16 cellular contexts compared by ENCODE assay signal in the genomic region with DNA sequence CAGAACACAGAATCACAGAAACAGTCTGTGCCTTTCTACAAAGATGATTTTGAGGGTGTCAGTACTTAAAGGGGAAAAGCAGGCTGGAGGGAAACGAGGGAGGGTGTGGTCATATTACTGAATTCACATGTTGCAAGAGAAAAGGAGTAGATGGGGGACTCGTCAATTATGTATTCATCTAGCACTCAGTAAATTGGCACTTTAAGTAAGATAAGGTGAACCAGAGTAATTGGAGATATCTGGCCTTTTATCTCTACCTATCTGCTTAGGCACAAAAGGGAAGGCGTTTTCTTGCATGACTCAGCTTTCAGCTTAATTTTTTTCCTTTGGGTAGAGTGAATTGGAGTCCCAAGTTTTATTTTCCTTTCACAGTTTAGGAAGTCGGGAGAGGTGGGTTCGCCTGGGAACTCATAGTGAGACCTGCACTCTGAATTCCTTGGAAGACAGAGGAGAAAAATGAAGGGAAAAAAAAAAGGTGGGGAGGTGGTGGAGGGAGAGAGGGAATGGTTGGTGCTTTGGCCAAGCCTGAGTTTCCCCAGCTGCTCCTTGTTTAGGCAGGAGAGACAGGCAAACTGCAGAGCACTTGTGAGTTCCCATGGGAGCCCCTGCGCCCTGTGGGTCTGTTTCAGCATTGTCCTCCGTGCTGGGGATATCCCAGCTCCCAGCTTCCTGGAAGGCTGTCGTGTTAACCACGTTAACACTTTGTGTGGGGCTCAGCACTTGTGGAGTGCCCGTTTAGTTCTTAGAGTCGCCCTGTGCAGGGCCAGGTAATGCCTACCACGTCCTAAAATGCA. TPM values are rescaled to one million over a fixed set of nuclear protein-coding genes. Genes with fewer than 3 reads are reported as not detected.
DNase-seq lines count a peak whose midpoint lies in the region; ATAC-seq, FAIRE-seq and TF ChIP-seq lines count a peak whose summit lies in the region.
"Had no signal": no experiment of that assay in that cellular context is flagged by ENCODE, and none has a peak within 500 bp of the region (broad histone marks: within the 10 kb centered on the region; RNA-seq: fewer than 3 reads in every experiment).

No MANE protein-coding gene starts in this region.

- CTCF ChIA-PET in endothelial cell of umbilical vein (lab: Charles Lee): interaction anchor here (1.0 kb wide), 1 partner anchor 334 kb away, joined by 5 read pairs; no protein-coding TSS in a partner anchor

- H3K79me2 ChIP-seq in endothelial cell of umbilical vein (ENCODE audit: control insufficient read depth, insufficient read depth, low read length): no peaks in the 10 kb centered on the region

- ATAC-seq in CD4-positive, CD25-positive, alpha-beta regulatory T cell (ENCODE audit: low read depth in 2 of 2): no peak
- no peak for ATAC-seq in HG03159 (IDR thresholded peaks at IDR 0.05; ENCODE audit: unreplicated experiment)
- ATAC-seq: activated CD4-positive, CD25-positive, alpha-beta regulatory T cell treated with anti-CD3 and anti-CD28 coated beads, Interleukin-2, amount 50 U/mL, for 24 hours; left lobe of liver had no signal

- no peaks in the 10 kb centered on the region for H3K9me3 ChIP-seq in CD4-positive, CD25-positive, alpha-beta regulatory T cell (ENCODE audit: control insufficient read depth in 2 of 2, low read length in 2 of 2)
- H3K9me3 ChIP-seq in endothelial cell of umbilical vein (replicated peaks; ENCODE audit: control insufficient read depth, insufficient read depth, low read length): no peaks in the 10 kb centered on the region
- H3K9me3 ChIP-seq: testis had no signal

- H3K4me1 ChIP-seq in CD4-positive, CD25-positive, alpha-beta regulatory T cell (ENCODE audit: control insufficient read depth, insufficient read depth, low read length, poor library complexity, severe bottlenecking): peaks cover 40% of the 10 kb centered on the region
- peaks cover 5% of the 10 kb centered on the region for H3K4me1 ChIP-seq in endothelial cell of umbilical vein (ENCODE audit: control insufficient read depth, extremely low read depth, insufficient read depth, low read length)
- H3K4me1 ChIP-seq: testis had no signal

- TF ChIP-seq POLR2A in endothelial cell of umbilical vein (IDR thresholded peaks at IDR 0.05; ENCODE audit: low read depth, low read length): no peak

- no peak for FAIRE-seq in endothelial cell of umbilical vein (lab: Jason Lieb, UNC)

- intact Hi-C loops in endothelial cell of umbilical vein (cut with micrococcal nuclease): loop anchor here (5.0 kb wide), 1 partner anchor 289 kb away; the partner anchor contains the start of gene SRSF6

- dilution Hi-C loops in endothelial cell of umbilical vein (cut with MboI; ENCODE audit: extremely low pct_ligation_motif_present, low sequenced_read_pairs): no loop called here

- TF ChIP-seq CTCF in HL-60 (IDR thresholded peaks at IDR 0.05; ENCODE audit: insufficient read depth, low read length) (no peak), endothelial cell of umbilical vein (IDR thresholded peaks at IDR 0.05; ENCODE audit: extremely low read depth in 1 of 2, insufficient read depth in 1 of 2, low read depth in 1 of 2, low read length in 2 of 2) (no peak)

- H3K36me3 Mint-ChIP-seq in CD4-positive, CD25-positive, alpha-beta regulatory T cell: no peaks in the 10 kb centered on the region

- H3K9me1 ChIP-seq in endothelial cell of umbilical vein (replicated peaks; ENCODE audit: control insufficient read depth, extremely low read depth, insufficient read depth, low read length): no peaks in the 10 kb centered on the region

- no peak overlapping the region for H3K27ac ChIP-seq in CD4-positive, CD25-positive, alpha-beta regulatory T cell (ENCODE audit: insufficient read depth, low read length, poor library complexity, severe bottlenecking)
- H3K27ac ChIP-seq in HL-60 (replicated peaks): peak overlapping the region; percentile 75
- H3K27ac ChIP-seq in endothelial cell of umbilical vein (ENCODE audit: insufficient read depth, low read depth, low read length): no peak overlapping the region
- H3K27ac ChIP-seq: GM23248, testis had no signal

- no peaks in the 10 kb centered on the region for H3K36me3 ChIP-seq in CD4-positive, CD25-positive, alpha-beta regulatory T cell (ENCODE audit: control insufficient read depth, insufficient read depth, low read length)
- no peaks in the 10 kb centered on the region for H3K36me3 ChIP-seq in endothelial cell of umbilical vein (ENCODE audit: control insufficient read depth in 2 of 2, extremely low read depth in 1 of 2, insufficient read depth in 2 of 2, low read length in 2 of 2)

- peak overlapping the region in 2 of 3 donors; percentile 8 to 90 for H3K27ac Mint-ChIP-seq in CD4-positive, CD25-positive, alpha-beta regulatory T cell

- H3K27me3 Mint-ChIP-seq in CD4-positive, CD25-positive, alpha-beta regulatory T cell: no peaks in the 10 kb centered on the region

- no peak overlapping the region for H3K9ac ChIP-seq in endothelial cell of umbilical vein (replicated peaks; ENCODE audit: extremely low read depth, insufficient read depth, low read length)
- H3K9ac ChIP-seq: GM23248 had no signal

- peak overlapping the region in 3 of 4 donors; percentile 7 to 59 (median 21) for H3K4me3 Mint-ChIP-seq in CD4-positive, CD25-positive, alpha-beta regulatory T cell

- H3K4me1 Mint-ChIP-seq in CD4-positive, CD25-positive, alpha-beta regulatory T cell: peaks cover 11 to 57% (median 37%) of the 10 kb centered on the region in 4 donors

- H2AFZ ChIP-seq in endothelial cell of umbilical vein (ENCODE audit: low read depth, low read length): peak overlapping the region; percentile 27
- H2AFZ ChIP-seq: GM23248 had no signal

- H4K20me1 ChIP-seq in endothelial cell of umbilical vein (replicated peaks; ENCODE audit: control insufficient read depth, extremely low read depth, insufficient read depth, low read length): no peaks in the 10 kb centered on the region

- H3K4me2 ChIP-seq in endothelial cell of umbilical vein (ENCODE audit: insufficient read depth, low read length): no peak overlapping the region

- BruUV-seq in endothelial cell of umbilical vein (replicated peaks; lab: Mats Ljungman, UMichigan): no TSS peak

- POLR2A ChIA-PET in endothelial cell of umbilical vein (lab: Charles Lee): no interaction called here

- H3K27me3 ChIP-seq in CD4-positive, CD25-positive, alpha-beta regulatory T cell (ENCODE audit: control insufficient read depth, insufficient read depth, low read length): no peaks in the 10 kb centered on the region
- no peaks in the 10 kb centered on the region for H3K27me3 ChIP-seq in HL-60 (ENCODE audit: insufficient read depth, poor library complexity, severe bottlenecking)
- peaks cover 0 to 4% of the 10 kb centered on the region in 2 experiments for H3K27me3 ChIP-seq in endothelial cell of umbilical vein (ENCODE audit: control insufficient read depth in 2 of 2, insufficient read depth in 2 of 2, low read length in 2 of 2)
- H3K27me3 ChIP-seq: testis had no signal

- H3K9me3 Mint-ChIP-seq in CD4-positive, CD25-positive, alpha-beta regulatory T cell: peaks cover 0 to 5% (median 0%) of the 10 kb centered on the region in 7 donors

- no peak overlapping the region for H3K4me3 ChIP-seq in CD4-positive, CD25-positive, alpha-beta regulatory T cell (ENCODE audit: low read depth, low read length)
- H3K4me3 ChIP-seq in HL-60 (replicated peaks; ENCODE audit: insufficient read depth, low read length): no peak overlapping the region
- no peak overlapping the region for H3K4me3 ChIP-seq in endothelial cell of umbilical vein (replicated peaks in 1 of 3; ENCODE audit: insufficient read depth in 1 of 3, low read depth in 1 of 3, low read length in 3 of 3)
- H3K4me3 ChIP-seq: GM23248, testis had no signal

- peak in 1 of 3 donors; percentile 55 for DNase-seq in CD4-positive, CD25-positive, alpha-beta regulatory T cell
- peak in 1 of 2 experiments; percentile 25 for DNase-seq in HL-60 (ENCODE audit: low read depth in 1 of 2, low spot score in 1 of 2)
- peak; percentile 36 for DNase-seq in NOMO-1 treated with dmso at 0.1 percent for 144 hours (lab: John Stamatoyannopoulos, UW; ENCODE audit: unreplicated experiment)
- DNase-seq in endothelial cell of umbilical vein (ENCODE audit: low read depth, low spot score): no peak
- no peak for DNase-seq in SHP77 (lab: John Stamatoyannopoulos, UW)
- DNase-seq in cerebellum (ENCODE audit: low spot score): no peak
- no peak for DNase-seq in activated T-cell treated with anti-CD3 and anti-CD28 coated beads for 4 hours
- DNase-seq: Calu3, GM23248, NCI-H2081 treated with DMSO at 0.1 percent for 48 hours, SHP77 treated with DMSO at 0.1 percent for 48 hours, testis had no signal

TF ChIP-seq in endothelial cell of umbilical vein, 7 proteins besides CTCF, POLR2A, EP300 and RAD21:
- TF ChIP-seq MYC (IDR thresholded peaks at IDR 0.05; ENCODE audit: low read depth, low read length): no peak
- no peak for TF ChIP-seq GATA2 (IDR thresholded peaks at IDR 0.05; ENCODE audit: insufficient read depth, insufficient read length, low read depth, low read length)
- TF ChIP-seq FOS (IDR thresholded peaks at IDR 0.05; ENCODE audit: borderline replicate concordance, insufficient read depth, low read length): no peak
- no peak for TF ChIP-seq JUN (IDR thresholded peaks at IDR 0.05; ENCODE audit: borderline replicate concordance, insufficient read depth, insufficient read length, low read depth)
- TF ChIP-seq, protein P1, sequence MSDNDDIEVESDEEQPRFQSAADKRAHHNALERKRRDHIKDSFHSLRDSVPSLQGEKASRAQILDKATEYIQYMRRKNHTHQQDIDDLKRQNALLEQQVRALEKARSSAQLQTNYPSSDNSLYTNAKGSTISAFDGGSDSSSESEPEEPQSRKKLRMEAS (IDR thresholded peaks at IDR 0.05; ENCODE audit: insufficient read depth, insufficient read length): no peak
- no peak for TF ChIP-seq POLR2AphosphoS5 (IDR thresholded peaks at IDR 0.05; ENCODE audit: insufficient read depth, low read depth, low read length)
- TF ChIP-seq EZH2 (IDR thresholded peaks at IDR 0.05; ENCODE audit: borderline replicate concordance, low read depth, low read length, severe bottlenecking): no peak

RNA-seq across cellular contexts. Expression of gene GTSF1L, which starts 19.7 kb away (rescaled TPM):
- 1.1 TPM for total RNA-seq in CD4-positive, CD25-positive, alpha-beta regulatory T cell
- polyA plus RNA-seq in CD4-positive, CD25-positive, alpha-beta regulatory T cell: 1 to 10 TPM in 3 of 4 donors, under 1 TPM in 1; 0.98 to 3.0 (median 1.7) TPM
- total RNA-seq in endothelial cell of umbilical vein (not detected in 2 replicates), cerebellum (not detected)
- not detected in 2 replicates for polyA plus RNA-seq in endothelial cell of umbilical vein
- polyA plus RNA-seq in endothelial cell of umbilical vein (2011; cell fraction: cytosol; rRNA removed): not detected in 2 replicates
- not detected in 2 replicates for polyA plus RNA-seq in endothelial cell of umbilical vein (2011; cell fraction: nucleus; rRNA removed)
- polyA plus RNA-seq in endothelial cell of umbilical vein (2012): not detected in 2 replicates
- polyA minus RNA-seq in endothelial cell of umbilical vein: not detected in 2 replicates
- polyA minus RNA-seq in endothelial cell of umbilical vein (2011; cell fraction: cytosol; rRNA and poly(A)+ RNA removed): not detected
- not detected in 2 replicates for polyA minus RNA-seq in endothelial cell of umbilical vein (2011; cell fraction: nucleus; rRNA and poly(A)+ RNA removed)
- total RNA-seq: Calu3, GM23248, left lobe of liver had no signal
- polyA plus RNA-seq: GM23248, neural cell had no signal
